Comparison of ENCODE assay signal across 22 cellular contexts in the genomic region with DNA sequence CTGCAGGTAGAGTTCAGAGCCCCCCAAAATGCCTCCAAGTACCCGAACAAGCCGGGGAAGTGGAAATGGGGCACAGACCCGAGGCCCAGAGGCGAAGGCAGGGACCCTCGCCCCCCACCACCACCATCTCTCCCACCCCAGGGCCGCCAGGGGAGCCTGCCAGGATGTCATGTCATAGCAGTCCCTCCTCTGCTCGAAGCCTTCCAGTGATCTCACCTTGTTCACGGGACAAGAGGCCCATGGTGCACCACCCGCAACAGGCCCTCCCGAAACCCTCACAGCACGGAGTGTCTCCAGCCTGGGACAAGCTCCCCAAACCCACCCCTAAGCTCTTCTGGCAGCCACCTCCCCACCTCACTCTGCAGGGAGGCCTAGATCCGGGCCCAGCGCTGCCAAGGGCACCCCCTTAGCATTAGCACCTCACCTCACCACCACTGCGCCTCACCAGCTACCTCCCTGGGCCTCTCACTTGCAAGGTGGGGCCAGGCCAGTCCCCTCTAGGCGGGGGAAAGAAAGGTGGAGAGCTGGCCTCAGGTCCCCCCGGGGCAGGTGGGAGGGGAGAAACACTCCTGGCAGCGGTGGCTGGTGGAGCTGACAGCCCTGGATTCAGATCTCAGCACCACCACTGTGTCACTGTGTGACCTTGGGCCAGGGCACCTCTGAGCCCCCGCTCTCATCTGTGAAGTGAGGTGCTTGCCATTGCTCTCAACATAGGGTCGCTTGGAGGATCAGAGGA. TPM values are rescaled to one million over a fixed set of nuclear protein-coding genes. Genes with fewer than 3 reads are reported as not detected.
DNase-seq lines count a peak whose midpoint lies in the region; ATAC-seq and TF ChIP-seq lines count a peak whose summit lies in the region.
"Had no signal": no experiment of that assay in that cellular context is flagged by ENCODE, and none has a peak within 500 bp of the region (broad histone marks: within the 10 kb centered on the region; RNA-seq: fewer than 3 reads in every experiment).

No MANE protein-coding gene starts in this region.

- H3K36me3 ChIP-seq in HEK293 (ENCODE audit: control insufficient read depth in 2 of 2, insufficient read depth in 1 of 2, low read length in 2 of 2): no peaks in the 10 kb centered on the region
- H3K36me3 ChIP-seq: BE2C; BLaER1 treated with 17β-estradiol and CSF1 and Interleukin-3, amounts not matched to agents 10 nM and 100 nM had no signal

- no peaks in the 10 kb centered on the region for H3K4me1 ChIP-seq in HEK293 (ENCODE audit: control insufficient read depth, insufficient read depth, low read length)
- H3K4me1 ChIP-seq: A549, BE2C had no signal

- no peak overlapping the region for H3K27ac ChIP-seq in HEK293 (ENCODE audit: extremely low read depth, low read depth, low read length)
- peak overlapping the region; percentile 65 for H3K27ac ChIP-seq in cingulate gyrus (ENCODE audit: low read depth, low read length)
- H3K27ac ChIP-seq: A549; BLaER1 treated with 17β-estradiol and CSF1 and Interleukin-3, amounts not matched to agents 10 nM and 100 nM; GM23248 had no signal

- no peak for TF ChIP-seq CTCF in HEK293 (tag by site-specific recombination; IDR thresholded peaks at IDR 0.05)

- POLR2A ChIA-PET in HEK293 (lab: Yijun Ruan, JAX): no interaction called here

- H3K4me3 ChIP-seq in HEK293 (ENCODE audit: low read depth, low read length): no peak overlapping the region
- H3K4me3 ChIP-seq: A549; BLaER1 treated with 17β-estradiol and CSF1 and Interleukin-3, amounts not matched to agents 10 nM and 100 nM; GM12878; GM23248 had no signal

- CTCF ChIA-PET in HEK293 (lab: Yijun Ruan, JAX): no interaction called here

- no peaks in the 10 kb centered on the region for H3K9me3 ChIP-seq in HEK293 (ENCODE audit: control insufficient read depth, insufficient read depth, low read depth, low read length)
- H3K9me3 ChIP-seq: A549; BE2C; BLaER1 treated with 17β-estradiol and CSF1 and Interleukin-3, amounts not matched to agents 10 nM and 100 nM had no signal

- ATAC-seq in sciatic nerve: no peak
- ATAC-seq: A549, GM12878 had no signal

- intact Hi-C loops in sciatic nerve (cut with DNase I): no loop called here

- peak; percentile 26 for DNase-seq in iPS-NIHi11 (ENCODE audit: low spot score)
- no peak for DNase-seq in sciatic nerve (ENCODE audit: low spot score)
- DNase-seq in NCI-H446 treated with DMSO at 0.1 percent for 48 hours (lab: John Stamatoyannopoulos, UW): no peak
- DNase-seq in activated gamma-delta T cell treated with Interleukin-2 at 50 U/mL for 16 hours: no peak
- DNase-seq: 8988T; ACHN; AML-193; BE2C; CD4-positive, alpha-beta T cell; CD8-positive, alpha-beta memory T cell; DMS 273 treated with DMSO at 0.1 percent for 48 hours; DMS79; EL; GDM1; GM23248; H7; HCEC 1CT had no signal

TF ChIP-seq in HEK293, 187 proteins besides CTCF, POLR2A, EP300 and RAD21:
- TF ChIP-seq ZNF121 (tag by site-specific recombination; IDR thresholded peaks at IDR 0.05) (no peak), GLIS2 (tag by site-specific recombination; IDR thresholded peaks at IDR 0.05) (0 out of 2 replicates have a peak, but pooled peaks have one; percentile 1)

RNA-seq across cellular contexts. Expression of a gene that starts 13.3 kb away (rescaled TPM):
- total RNA-seq in sciatic nerve: 0.09 TPM

RNA-seq across cellular contexts. Expression of a gene that starts 32.6 kb away (rescaled TPM):
- total RNA-seq in sciatic nerve: 354 TPM

RNA-seq across cellular contexts. Expression of a gene that starts 39.1 kb away (rescaled TPM):
- total RNA-seq in sciatic nerve: 26.9 TPM
